24 cellular contexts compared by ENCODE assay signal in genomic region chr10:35855155-35855947, GRCh38.
DNase-seq lines count a peak whose midpoint lies in the region; ATAC-seq and TF ChIP-seq lines count a peak whose summit lies in the region.
"Had no signal": no experiment of that assay in that cellular context is flagged by ENCODE, and none has a peak within 500 bp of the region (broad histone marks: within the 10 kb centered on the region; RNA-seq: fewer than 3 reads in every experiment).

No MANE protein-coding gene starts in this region.

- H4K20me1 ChIP-seq in GM23248 (ENCODE audit: insufficient read depth) (no peaks in the 10 kb centered on the region), PC-3 (ENCODE audit: low read length) (no peaks in the 10 kb centered on the region)

- H3F3A ChIP-seq in GM23248 (ENCODE audit: insufficient read depth) (peaks cover 14% of the 10 kb centered on the region; the same call in 1 of the 2 replicates), PC-3 (ENCODE audit: low read length, unreplicated experiment) (no peaks in the 10 kb centered on the region)

- H3K27ac ChIP-seq in GM23248 (no peak overlapping the region), PC-3 (ENCODE audit: low read length) (no peak overlapping the region), brain microvascular endothelial cell (no peak overlapping the region)
- H3K27ac ChIP-seq: Peyer's patch had no signal

- H3K9me3 ChIP-seq in GM23248 (ENCODE audit: low read depth) (no peaks in the 10 kb centered on the region), PC-3 (ENCODE audit: low read length) (no peaks in the 10 kb centered on the region)
- H3K9me3 ChIP-seq: BE2C, Peyer's patch had no signal

- H2AFZ ChIP-seq in GM23248 (no peak overlapping the region), PC-3 (ENCODE audit: low read length) (no peak overlapping the region)

- peak; percentile 27 for DNase-seq in AG10803 (ENCODE audit: low read depth)
- DNase-seq in GM23248: peak; percentile 20
- DNase-seq in PC-3: peak; percentile 76
- DNase-seq in epithelial cell of esophagus (ENCODE audit: low read depth): peak; percentile 52
- no peak for DNase-seq in A172 (ENCODE audit: low spot score)
- DNase-seq in foreskin melanocyte: no peak
- DNase-seq in brain microvascular endothelial cell: no peak
- DNase-seq: BE2C; CD8-positive, alpha-beta memory T cell; DMS153; DND-41; H7; HFFc6; KBM-7; MV-4-11; NCI-H1105; NCI-H1436 treated with DMSO at 0.1 percent for 48 hours; NCI-H1930; NCI-H2107; NCI-H524 treated with DMSO at 0.1 percent for 48 hours; Peyer's patch; SHP77 treated with DMSO at 0.1 percent for 48 hours; SW 1271 had no signal

- H3K36me3 ChIP-seq in GM23248 (ENCODE audit: low read depth) (no peaks in the 10 kb centered on the region), PC-3 (ENCODE audit: low read depth, low read length) (no peaks in the 10 kb centered on the region), brain microvascular endothelial cell (replicated peaks) (no peaks in the 10 kb centered on the region)
- H3K36me3 ChIP-seq: BE2C, Peyer's patch had no signal

- H3K9ac ChIP-seq in GM23248: no peak overlapping the region
- no peak overlapping the region for H3K9ac ChIP-seq in PC-3 (ENCODE audit: low read length)

- BruUV-seq in PC-3 (replicated peaks; lab: Mats Ljungman, UMichigan): no TSS peak

- intact Hi-C loops in PC-3 (cut with micrococcal nuclease): no loop called here

- no peak for TF ChIP-seq CTCF in AG10803 (conservative IDR thresholded peaks at IDR 0.05; ENCODE audit: low read length)
- no peak for TF ChIP-seq CTCF in PC-3 (conservative IDR thresholded peaks at IDR 0.05; ENCODE audit: low read depth, low read length)
- TF ChIP-seq CTCF in epithelial cell of esophagus (IDR thresholded peaks at IDR 0.05; ENCODE audit: insufficient read depth, low read depth, low read length, missing control alignments): no peak
- no peak for TF ChIP-seq CTCF in brain microvascular endothelial cell (IDR thresholded peaks at IDR 0.05; ENCODE audit: low read depth, low read length, missing control alignments)

- peaks cover 15% of the 10 kb centered on the region for H3K4me1 ChIP-seq in GM23248 (ENCODE audit: insufficient read depth)
- H3K4me1 ChIP-seq in PC-3 (ENCODE audit: insufficient read depth, low read length): peaks cover 13% of the 10 kb centered on the region
- H3K4me1 ChIP-seq: BE2C, Peyer's patch had no signal

- CTCF ChIA-PET in PC-3 (lab: Charles Lee): no interaction called here

- POLR2A ChIA-PET in PC-3 (lab: Charles Lee; ENCODE audit: unreplicated experiment): no interaction called here

- H3K27me3 ChIP-seq in GM23248 (replicated peaks; ENCODE audit: insufficient read depth) (no peaks in the 10 kb centered on the region), PC-3 (ENCODE audit: low read length) (no peaks in the 10 kb centered on the region), brain microvascular endothelial cell (replicated peaks) (no peaks in the 10 kb centered on the region)
- H3K27me3 ChIP-seq: BE2C, Peyer's patch had no signal

- WGBS in GM23248 (ENCODE audit: low coverage in 1 of 2, low lambda C conversion rate in 2 of 2, missing lambda C conversion rate in 2 of 2), 2 experiments: 8 to 10% methylated on average over 1 of the region's 1 CpG

- peak overlapping the region; percentile 2 for H3K4me2 ChIP-seq in GM23248 (ENCODE audit: unreplicated experiment)
- H3K4me2 ChIP-seq in PC-3 (ENCODE audit: low read length): peak overlapping the region; percentile 20

- ATAC-seq in PC-3: peak; percentile 69
- ATAC-seq: HepG2 had no signal

- no peaks in the 10 kb centered on the region for H3K79me2 ChIP-seq in GM23248 (ENCODE audit: insufficient read depth)
- no peaks in the 10 kb centered on the region for H3K79me2 ChIP-seq in PC-3 (ENCODE audit: low read length)

- in situ Hi-C loops in GM23248 (cut with MboI) (no loop called here), brain microvascular endothelial cell (cut with HindIII; ENCODE audit: low pct_ligation_motif_present, low sequenced_read_pairs) (no loop called here)

- H3K9me2 ChIP-seq in GM23248 (ENCODE audit: insufficient read depth): no peaks in the 10 kb centered on the region
- H3K9me2 ChIP-seq in PC-3 (replicated peaks; ENCODE audit: low read length): no peaks in the 10 kb centered on the region

- H3K4me3 ChIP-seq in AG10803 (ENCODE audit: low read length): no peak overlapping the region
- H3K4me3 ChIP-seq in GM23248: no peak overlapping the region
- H3K4me3 ChIP-seq in PC-3 (ENCODE audit: low read length): no peak overlapping the region
- no peak overlapping the region for H3K4me3 ChIP-seq in epithelial cell of esophagus (ENCODE audit: low read length)
- no peak overlapping the region for H3K4me3 ChIP-seq in brain microvascular endothelial cell (ENCODE audit: low read depth, low read length)
- H3K4me3 ChIP-seq: Peyer's patch had no signal

Comparison
In these comparisons a context has a peak if more than half of its experiments do, and no peak if none do; other contexts are left out.
1. DNase-seq: peak in AG10803 (single experiment), GM23248 (single experiment), PC-3 (single experiment) and epithelial cell of esophagus (single experiment); none in A172 (single experiment), foreskin melanocyte (single experiment) and brain microvascular endothelial cell (single experiment).